Comparison of ENCODE assay signal across 1 cellular context in genomic region chr10:10869592-10869991, GRCh38.
TF ChIP-seq lines count a peak whose summit lies in the region.

No MANE protein-coding gene starts in this region.

TF ChIP-seq in K562, 482 proteins besides CTCF, POLR2A, EP300 and RAD21 (continued from another document):
- TF ChIP-seq, protein P1, sequence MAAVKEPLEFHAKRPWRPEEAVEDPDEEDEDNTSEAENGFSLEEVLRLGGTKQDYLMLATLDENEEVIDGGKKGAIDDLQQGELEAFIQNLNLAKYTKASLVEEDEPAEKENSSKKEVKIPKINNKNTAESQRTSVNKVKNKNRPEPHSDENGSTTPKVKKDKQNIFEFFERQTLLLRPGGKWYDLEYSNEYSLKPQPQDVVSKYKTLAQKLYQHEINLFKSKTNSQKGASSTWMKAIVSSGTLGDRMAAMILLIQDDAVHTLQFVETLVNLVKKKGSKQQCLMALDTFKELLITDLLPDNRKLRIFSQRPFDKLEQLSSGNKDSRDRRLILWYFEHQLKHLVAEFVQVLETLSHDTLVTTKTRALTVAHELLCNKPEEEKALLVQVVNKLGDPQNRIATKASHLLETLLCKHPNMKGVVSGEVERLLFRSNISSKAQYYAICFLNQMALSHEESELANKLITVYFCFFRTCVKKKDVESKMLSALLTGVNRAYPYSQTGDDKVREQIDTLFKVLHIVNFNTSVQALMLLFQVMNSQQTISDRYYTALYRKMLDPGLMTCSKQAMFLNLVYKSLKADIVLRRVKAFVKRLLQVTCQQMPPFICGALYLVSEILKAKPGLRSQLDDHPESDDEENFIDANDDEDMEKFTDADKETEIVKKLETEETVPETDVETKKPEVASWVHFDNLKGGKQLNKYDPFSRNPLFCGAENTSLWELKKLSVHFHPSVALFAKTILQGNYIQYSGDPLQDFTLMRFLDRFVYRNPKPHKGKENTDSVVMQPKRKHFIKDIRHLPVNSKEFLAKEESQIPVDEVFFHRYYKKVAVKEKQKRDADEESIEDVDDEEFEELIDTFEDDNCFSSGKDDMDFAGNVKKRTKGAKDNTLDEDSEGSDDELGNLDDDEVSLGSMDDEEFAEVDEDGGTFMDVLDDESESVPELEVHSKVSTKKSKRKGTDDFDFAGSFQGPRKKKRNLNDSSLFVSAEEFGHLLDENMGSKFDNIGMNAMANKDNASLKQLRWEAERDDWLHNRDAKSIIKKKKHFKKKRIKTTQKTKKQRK (IDR thresholded peaks at IDR 0.05; ENCODE audit: borderline replicate concordance, low read depth, low read length) = no peak
- TF ChIP-seq, protein P2, sequence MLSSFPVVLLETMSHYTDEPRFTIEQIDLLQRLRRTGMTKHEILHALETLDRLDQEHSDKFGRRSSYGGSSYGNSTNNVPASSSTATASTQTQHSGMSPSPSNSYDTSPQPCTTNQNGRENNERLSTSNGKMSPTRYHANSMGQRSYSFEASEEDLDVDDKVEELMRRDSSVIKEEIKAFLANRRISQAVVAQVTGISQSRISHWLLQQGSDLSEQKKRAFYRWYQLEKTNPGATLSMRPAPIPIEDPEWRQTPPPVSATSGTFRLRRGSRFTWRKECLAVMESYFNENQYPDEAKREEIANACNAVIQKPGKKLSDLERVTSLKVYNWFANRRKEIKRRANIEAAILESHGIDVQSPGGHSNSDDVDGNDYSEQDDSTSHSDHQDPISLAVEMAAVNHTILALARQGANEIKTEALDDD (IDR thresholded peaks at IDR 0.05) = no peak
- TF ChIP-seq MLX (CRISPR knock-in tag; conservative IDR thresholded peaks at IDR 0.05) (no peak), GABPB2 (CRISPR knock-in tag; conservative IDR thresholded peaks at IDR 0.05) (no peak), SMARCA4 (IDR thresholded peaks at IDR 0.05) (peak; percentile 29; the same call in 1 of the 2 replicates), GTF2F1 (IDR thresholded peaks at IDR 0.05; ENCODE audit: low read depth, low read length) (no peak), XRCC4 (IDR thresholded peaks at IDR 0.05; ENCODE audit: extremely low read depth, insufficient read depth, insufficient read length) (no peak), JUND (IDR thresholded peaks at IDR 0.05; ENCODE audit: borderline replicate concordance, low read depth, low read length) (peak; percentile 89), JUND (tag; IDR thresholded peaks at IDR 0.05; ENCODE audit: borderline replicate concordance, low read depth, low read length) (peak; percentile 93), CBX2 (IDR thresholded peaks at IDR 0.05; ENCODE audit: insufficient read depth, low read length, poor library complexity, severe bottlenecking) (no peak), PRMT5 (CRISPR knock-in tag; IDR thresholded peaks at IDR 0.05) (no peak), MAFG (tag; conservative IDR thresholded peaks at IDR 0.05) (peak; percentile 57; the same call in 1 of the 2 replicates), C11orf30 (IDR thresholded peaks at IDR 0.05; ENCODE audit: low read depth) (peak; percentile 38; the same call in 1 of the 2 replicates), TAF7 (tag; IDR thresholded peaks at IDR 0.05) (no peak), HOXB6 (CRISPR knock-in tag; IDR thresholded peaks at IDR 0.05; ENCODE audit: borderline replicate concordance) (no peak), FOXM1 (IDR thresholded peaks at IDR 0.05; ENCODE audit: low read depth) (no peak), FOXM1 (CRISPR knock-in tag; IDR thresholded peaks at IDR 0.05; ENCODE audit: low read depth) (no peak), EHMT2 (IDR thresholded peaks at IDR 0.05) (peak; percentile 81; the same call in 1 of the 2 replicates), POLR3A (IDR thresholded peaks at IDR 0.05; ENCODE audit: borderline replicate concordance, extremely low read depth, insufficient read depth, insufficient read length) (no peak), TCF7L2 (IDR thresholded peaks at IDR 0.05; ENCODE audit: low read depth, low read length) (no peak), ZNF316 (IDR thresholded peaks at IDR 0.05) (0 out of 2 replicates have a peak, but pooled peaks have one; percentile 24), NFE2 (IDR thresholded peaks at IDR 0.05; ENCODE audit: low read depth) (peak; percentile 70), FOS (IDR thresholded peaks at IDR 0.05; ENCODE audit: extremely low read depth, insufficient read length) (peak; percentile 30), ATF3 (IDR thresholded peaks at IDR 0.05) (peak; percentile 86), ATF3 (CRISPR knock-in tag; conservative IDR thresholded peaks at IDR 0.05) (no peak), ZNF239 (CRISPR knock-in tag; IDR thresholded peaks at IDR 0.05) (no peak)
- TF ChIP-seq, protein P3, sequence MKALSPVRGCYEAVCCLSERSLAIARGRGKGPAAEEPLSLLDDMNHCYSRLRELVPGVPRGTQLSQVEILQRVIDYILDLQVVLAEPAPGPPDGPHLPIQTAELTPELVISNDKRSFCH (CRISPR knock-in tag; IDR thresholded peaks at IDR 0.05) = no peak
- TF ChIP-seq, protein P3 (tag; IDR thresholded peaks at IDR 0.05) = no peak
